ENCODE assay signal across 8 cellular contexts in the genomic region with DNA sequence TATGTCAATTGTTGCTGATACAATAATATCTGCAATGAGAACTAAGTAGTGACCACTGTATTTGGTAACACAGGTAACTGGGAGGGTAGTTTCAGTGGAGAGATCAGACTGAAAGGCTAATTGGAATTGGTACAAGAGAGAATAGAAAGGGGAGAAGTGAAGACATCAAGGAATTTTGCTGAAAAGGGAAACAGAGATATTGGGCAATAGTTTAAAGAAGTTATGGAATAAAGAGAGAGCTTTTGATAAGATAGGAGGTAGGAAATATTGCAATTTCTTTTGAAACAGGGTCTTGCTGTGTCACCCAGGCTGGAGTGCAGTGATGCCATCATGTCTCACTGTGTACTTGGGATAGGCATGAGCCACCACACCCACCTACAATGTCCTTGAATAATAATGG. TPM values are rescaled to one million over a fixed set of nuclear protein-coding genes. Genes with fewer than 3 reads are reported as not detected.
"Had no signal": no experiment of that assay in that cellular context is flagged by ENCODE, and none has a peak within 500 bp of the region (broad histone marks: within the 10 kb centered on the region; RNA-seq: fewer than 3 reads in every experiment).

No MANE protein-coding gene starts in this region.

- H3K9me3 Mint-ChIP-seq: HFFc6 had no signal

- DNase-seq: GOT3, H7, HFFc6, KBM-7 had no signal

- H3K4me1 ChIP-seq: HAP-1 had no signal

- H3K27ac ChIP-seq: HL-60 had no signal

- H3K4me3 ChIP-seq: HAP-1 had no signal

- H3K4me3 Mint-ChIP-seq: HFFc6, IgD-negative memory B cell had no signal

- H3K27ac Mint-ChIP-seq: HFFc6, IgD-negative memory B cell had no signal

- ATAC-seq: HCT116 had no signal

- H3K9me3 ChIP-seq: HAP-1 had no signal

- H3K36me3 ChIP-seq: HAP-1 had no signal

- H3K27me3 Mint-ChIP-seq: IgD-negative memory B cell had no signal

RNA-seq across cellular contexts. Expression of gene CDH11, which starts 26.9 kb away (rescaled TPM):
- polyA plus RNA-seq: IgD-negative memory B cell had no signal
